ENCODE assay signal across 19 cellular contexts in the genomic region with DNA sequence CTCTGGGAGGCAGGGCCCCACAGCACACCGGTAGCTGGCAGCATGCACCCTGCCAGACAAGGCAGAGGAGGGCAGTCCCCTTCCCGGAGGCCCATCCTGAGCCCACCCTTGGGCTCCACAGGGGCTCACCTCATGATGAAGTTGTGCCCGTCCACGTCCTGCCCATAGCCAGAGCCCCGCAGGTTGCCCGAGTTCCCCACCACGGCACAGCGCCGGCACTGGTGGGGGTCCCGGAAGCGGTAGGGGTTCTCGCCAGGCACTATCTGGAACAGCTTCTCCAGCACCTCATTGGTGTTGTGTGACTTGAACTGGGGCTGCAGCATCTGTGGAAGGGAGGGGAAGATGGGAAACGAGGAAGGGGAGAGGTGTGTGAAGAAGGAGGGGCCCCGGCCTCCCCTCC.
"Had no signal": no experiment of that assay in that cellular context is flagged by ENCODE, and none has a peak within 500 bp of the region (broad histone marks: within the 10 kb centered on the region; RNA-seq: fewer than 3 reads in every experiment).

No MANE protein-coding gene starts in this region.

- H3K27me3 Mint-ChIP-seq: activated CD4-positive, alpha-beta memory T cell treated with anti-CD3 and anti-CD28 coated beads, Interleukin-2, amount 10 ng/mL, durations not matched to agents 7 days and 5 days; activated CD4-positive, alpha-beta T cell treated with anti-CD3 and anti-CD28 coated beads, Interleukin-2, amount 10 ng/mL, durations not matched to agents 7 days and 5 days; activated naive CD4-positive, alpha-beta T cell treated with anti-CD3 and anti-CD28 coated beads, Interleukin-2, amount 10 ng/mL, durations not matched to agents 7 days and 5 days; activated naive CD8-positive, alpha-beta T cell treated with anti-CD3 and anti-CD28 coated beads, Interleukin-2, amount 10 ng/mL, durations not matched to agents 7 days and 5 days; activated T-cell treated with anti-CD3 and anti-CD28 coated beads, Interleukin-2, amount 50 U/mL, for 24 hours; effector memory CD8-positive, alpha-beta T cell; T-helper 17 cell had no signal

- H3K9me3 Mint-ChIP-seq: activated CD4-positive, alpha-beta memory T cell treated with anti-CD3 and anti-CD28 coated beads, Interleukin-2, amount 10 ng/mL, durations not matched to agents 7 days and 5 days; activated CD4-positive, alpha-beta T cell treated with anti-CD3 and anti-CD28 coated beads, Interleukin-2, amount 10 ng/mL, durations not matched to agents 7 days and 5 days; activated naive CD4-positive, alpha-beta T cell treated with anti-CD3 and anti-CD28 coated beads, Interleukin-2, amount 10 ng/mL, durations not matched to agents 7 days and 5 days; activated naive CD4-positive, alpha-beta T cell treated with anti-CD3 and anti-CD28 coated beads, Interleukin-2, amount 50 U/mL, for 72 hours; activated naive CD8-positive, alpha-beta T cell treated with anti-CD3 and anti-CD28 coated beads, Interleukin-2, amount 10 ng/mL, durations not matched to agents 7 days and 5 days; activated T-cell treated with anti-CD3 and anti-CD28 coated beads, Interleukin-2, amount 50 U/mL, for 24 hours; activated T-cell treated with anti-CD3 and anti-CD28 coated beads, Interleukin-2, amount 50 U/mL, for 72 hours; effector memory CD8-positive, alpha-beta T cell; T-helper 2 cell treated with Interferon-gamma antibody and Interleukin-4, amounts not matched to agents 5 μg/mL and 100 μg/mL, for 36 hours had no signal

- FAIRE-seq: colon had no signal

- H3K9me3 ChIP-seq: body of pancreas, esophagus muscularis mucosa, gastrocnemius medialis, heart right ventricle had no signal

- H3K4me3 Mint-ChIP-seq: activated CD4-positive, alpha-beta memory T cell treated with anti-CD3 and anti-CD28 coated beads, Interleukin-2, amount 10 ng/mL, durations not matched to agents 7 days and 5 days; activated CD4-positive, alpha-beta T cell treated with anti-CD3 and anti-CD28 coated beads, Interleukin-2, amount 10 ng/mL, durations not matched to agents 7 days and 5 days; activated naive CD4-positive, alpha-beta T cell treated with anti-CD3 and anti-CD28 coated beads, Interleukin-2, amount 10 ng/mL, durations not matched to agents 7 days and 5 days; activated naive CD8-positive, alpha-beta T cell treated with anti-CD3 and anti-CD28 coated beads, Interleukin-2, amount 10 ng/mL, durations not matched to agents 7 days and 5 days; activated T-cell treated with anti-CD3 and anti-CD28 coated beads, Interleukin-2, amount 50 U/mL, for 24 hours; activated T-cell treated with anti-CD3 and anti-CD28 coated beads, Interleukin-2, amount 50 U/mL, for 72 hours; effector memory CD8-positive, alpha-beta T cell; T-helper 17 cell; T-helper 2 cell treated with Interferon-gamma antibody and Interleukin-4, amounts not matched to agents 5 μg/mL and 100 μg/mL, for 36 hours had no signal

- DNase-seq: activated gamma-delta T cell, cortex of kidney, T1000 had no signal

- H3K27me3 ChIP-seq: body of pancreas, esophagus muscularis mucosa, foreskin keratinocyte, gastrocnemius medialis, heart right ventricle had no signal

- H3K4me3 ChIP-seq: body of pancreas, esophagus muscularis mucosa, gastrocnemius medialis, heart right ventricle had no signal

- H3K27ac Mint-ChIP-seq: activated CD4-positive, alpha-beta memory T cell treated with anti-CD3 and anti-CD28 coated beads, Interleukin-2, amount 10 ng/mL, durations not matched to agents 7 days and 5 days; activated CD4-positive, alpha-beta T cell treated with anti-CD3 and anti-CD28 coated beads, Interleukin-2, amount 10 ng/mL, durations not matched to agents 7 days and 5 days; activated naive CD4-positive, alpha-beta T cell treated with anti-CD3 and anti-CD28 coated beads, Interleukin-2, amount 50 U/mL, for 72 hours; activated naive CD8-positive, alpha-beta T cell treated with anti-CD3 and anti-CD28 coated beads, Interleukin-2, amount 10 ng/mL, durations not matched to agents 7 days and 5 days; activated T-cell treated with anti-CD3 and anti-CD28 coated beads, Interleukin-2, amount 50 U/mL, for 24 hours; activated T-cell treated with anti-CD3 and anti-CD28 coated beads, Interleukin-2, amount 50 U/mL, for 72 hours; effector memory CD8-positive, alpha-beta T cell; T-helper 17 cell; T-helper 2 cell treated with Interferon-gamma antibody and Interleukin-4, amounts not matched to agents 5 μg/mL and 100 μg/mL, for 36 hours had no signal

- H3K27ac ChIP-seq: body of pancreas, esophagus muscularis mucosa, foreskin keratinocyte, gastrocnemius medialis, heart right ventricle had no signal

- H3K4me1 Mint-ChIP-seq: activated CD4-positive, alpha-beta T cell treated with anti-CD3 and anti-CD28 coated beads, Interleukin-2, amount 10 ng/mL, durations not matched to agents 7 days and 5 days; activated naive CD4-positive, alpha-beta T cell treated with anti-CD3 and anti-CD28 coated beads, Interleukin-2, amount 10 ng/mL, durations not matched to agents 7 days and 5 days had no signal

- H3K36me3 Mint-ChIP-seq: activated naive CD4-positive, alpha-beta T cell treated with anti-CD3 and anti-CD28 coated beads, Interleukin-2, amount 50 U/mL, for 72 hours had no signal

- H3K4me1 ChIP-seq: body of pancreas had no signal
